Comparison of ENCODE assay signal across 28 cellular contexts in genomic region chr17:57413848-57414651, GRCh38.
A peak's percentile ranks its signal among the peaks of the same experiment; 100 is the strongest.
DNase-seq lines count a peak whose midpoint lies in the region; ATAC-seq and TF ChIP-seq lines count a peak whose summit lies in the region.
"Had no signal": no experiment of that assay in that cellular context is flagged by ENCODE, and none has a peak within 500 bp of the region (broad histone marks: within the 10 kb centered on the region; RNA-seq: fewer than 3 reads in every experiment).

No MANE protein-coding gene starts in this region.

- H3K27ac ChIP-seq in trophoblast cell (ENCODE audit: low read depth, low read length): no peak overlapping the region
- H3K27ac ChIP-seq: gastroesophageal sphincter, left ventricle myocardium inferior, parathyroid adenoma, uterus had no signal

- H3K4me2 ChIP-seq in trophoblast cell (ENCODE audit: low read length): no peak overlapping the region

- TF ChIP-seq CTCF in Calu3 (IDR thresholded peaks at IDR 0.05; ENCODE audit: unreplicated experiment): no peak

- BruUV-seq in Calu3 (replicated peaks; lab: Mats Ljungman, UMichigan): no TSS peak

- peaks cover 2% of the 10 kb centered on the region for H3K79me1 ChIP-seq in trophoblast cell (ENCODE audit: low read length)

- H2BK120ac ChIP-seq in trophoblast cell (ENCODE audit: insufficient read depth, low read length, poor library complexity): no peak overlapping the region

- H4K91ac ChIP-seq in trophoblast cell (ENCODE audit: low read depth, low read length): no peak overlapping the region

- no peak overlapping the region for H3K23ac ChIP-seq in trophoblast cell (ENCODE audit: low read length)

- no peaks in the 10 kb centered on the region for H3K9me3 Mint-ChIP-seq in Calu3 (ENCODE audit: low read depth, unreplicated experiment)
- H3K9me3 Mint-ChIP-seq: central memory CD8-positive, alpha-beta T cell had no signal

- H3K9ac ChIP-seq in trophoblast cell (ENCODE audit: low read length): no peak overlapping the region
- H3K9ac ChIP-seq: parathyroid adenoma had no signal

- no peaks in the 10 kb centered on the region for H3K9me3 ChIP-seq in trophoblast cell (ENCODE audit: insufficient read depth, low read depth, low read length)
- H3K9me3 ChIP-seq: gastroesophageal sphincter, left ventricle myocardium inferior, uterus had no signal

- H2BK12ac ChIP-seq in trophoblast cell (ENCODE audit: low read length): no peak overlapping the region

- no peaks in the 10 kb centered on the region for H3K36me3 Mint-ChIP-seq in Calu3 (ENCODE audit: insufficient read depth, unreplicated experiment)
- H3K36me3 Mint-ChIP-seq: CD14-positive monocyte had no signal

- peak overlapping the region; percentile 53 for H3K27ac Mint-ChIP-seq in Calu3 (ENCODE audit: unreplicated experiment)
- H3K27ac Mint-ChIP-seq: T-helper 17 cell had no signal

- no peaks in the 10 kb centered on the region for H3K27me3 Mint-ChIP-seq in Calu3 (ENCODE audit: unreplicated experiment)
- H3K27me3 Mint-ChIP-seq: central memory CD8-positive, alpha-beta T cell; naive thymus-derived CD8-positive, alpha-beta T cell; stimulated activated naive B cell treated with anti-CD40 and anti-IgM and Interleukin-4, amounts not matched to agents 10 μg/mL and 1 μg/mL and 100 μg/mL, for 72 hours; T-helper 17 cell had no signal

- peaks cover 2% of the 10 kb centered on the region for H3K79me2 ChIP-seq in trophoblast cell (ENCODE audit: control insufficient read depth, insufficient read depth, low read length, poor library complexity)

- H2AK5ac ChIP-seq in trophoblast cell (ENCODE audit: low read length): no peak overlapping the region

- DNase-seq in Calu3: peak; percentile 63
- DNase-seq in LoVo (ENCODE audit: low spot score): peak; percentile 89
- DNase-seq in left lobe of liver (ENCODE audit: low spot score): no peak
- DNase-seq in trophoblast cell: no peak
- DNase-seq in iPS-NIHi7 (ENCODE audit: extremely low spot score): no peak
- DNase-seq in ACHN: no peak
- no peak for DNase-seq in COR-L47 (lab: John Stamatoyannopoulos, UW)
- DNase-seq: activated gamma-delta T cell; activated T-cell treated with anti-CD3 and anti-CD28 coated beads, Interleukin-2, amount 50 U/mL, for 1 hour; DMS153; dorsolateral prefrontal cortex; H7; hippocampal formation; left ventricle myocardium inferior; naive thymus-derived CD8-positive, alpha-beta T cell; NCI-H446; OCI-M1; stimulated activated CD4-positive, alpha-beta T cell treated with anti-CD3 and anti-CD28 coated beads, Interleukin-15, amount 100 ng/mL, for 24 hours; stimulated activated naive B cell treated with anti-CD40 and anti-IgM and Interleukin-4, amounts not matched to agents 10 μg/mL and 1 μg/mL and 100 μg/mL, for 72 hours; T-helper 17 cell; uterus had no signal

- no peak overlapping the region for H3K4me3 ChIP-seq in trophoblast cell (ENCODE audit: low read depth, low read length)
- H3K4me3 ChIP-seq: dorsolateral prefrontal cortex, gastroesophageal sphincter, left ventricle myocardium inferior, uterus had no signal

- in situ Hi-C loops in ACHN (cut with HindIII; ENCODE audit: low pct_ligation_motif_present, low pct_unique_long_range_greater_than_20kb, low sequenced_read_pairs): no loop called here

- intact Hi-C loops in Calu3 (cut with micrococcal nuclease; ENCODE audit: unreplicated experiment): no loop called here

- H2BK5ac ChIP-seq in trophoblast cell (ENCODE audit: low read depth, low read length, poor library complexity): no peak overlapping the region

- peaks cover 30% of the 10 kb centered on the region for H3K4me1 Mint-ChIP-seq in Calu3 (ENCODE audit: low read depth, unreplicated experiment)
- H3K4me1 Mint-ChIP-seq: CD14-positive monocyte had no signal

- CTCF ChIA-PET in Calu3 (lab: Charles Lee): interaction anchor here (0.7 to 0.8 kb wide), 2 partner anchors 27 to 1395 kb away, joined by 3 to 4 read pairs; no protein-coding TSS in a partner anchor

- H4K8ac ChIP-seq in trophoblast cell (ENCODE audit: low read depth, low read length): no peak overlapping the region

- no peaks in the 10 kb centered on the region for H3K27me3 ChIP-seq in trophoblast cell (ENCODE audit: insufficient read depth, low read length)
- H3K27me3 ChIP-seq: dorsolateral prefrontal cortex, gastroesophageal sphincter, uterus had no signal

- no CpG with 5 or more reads among the region's 9 CpGs for WGBS in trophoblast cell (ENCODE audit: extremely low coverage, insufficient coverage, insufficient read length)

- no peak overlapping the region for H2AFZ ChIP-seq in trophoblast cell (ENCODE audit: insufficient read depth, low read length, poor library complexity)
- H2AFZ ChIP-seq: parathyroid adenoma had no signal

- H3K14ac ChIP-seq in trophoblast cell (ENCODE audit: low read length): no peak overlapping the region

- ATAC-seq in left lobe of liver (peak; percentile 24), HG03520 (IDR thresholded peaks at IDR 0.05; ENCODE audit: unreplicated experiment) (no peak)
- ATAC-seq: gastroesophageal sphincter; naive thymus-derived CD8-positive, alpha-beta T cell; sciatic nerve; SK-N-SH treated with all-trans-retinoic acid at 6 μM for 48 hours; stimulated activated naive B cell treated with anti-CD40 and anti-IgM and Interleukin-4, amounts not matched to agents 10 μg/mL and 1 μg/mL and 100 μg/mL, for 72 hours; T-helper 17 cell had no signal

- H3K36me3 ChIP-seq in trophoblast cell (ENCODE audit: control insufficient read depth in 1 of 2, insufficient read depth in 2 of 2, low read length in 2 of 2): peaks cover 0 to 3% of the 10 kb centered on the region in 2 experiments
- H3K36me3 ChIP-seq: gastroesophageal sphincter, left ventricle myocardium inferior, uterus had no signal

- H3K4me1 ChIP-seq in trophoblast cell (ENCODE audit: control insufficient read depth in 1 of 2, insufficient read depth in 2 of 2, low read length in 2 of 2): peaks cover 0 to 3% of the 10 kb centered on the region in 2 experiments
- H3K4me1 ChIP-seq: gastroesophageal sphincter, uterus had no signal

- no peak overlapping the region for H4K12ac ChIP-seq in trophoblast cell (ENCODE audit: low read depth, low read length)

- H3K4me3 Mint-ChIP-seq in Calu3 (ENCODE audit: low read depth, unreplicated experiment): peak overlapping the region; percentile 20
- H3K4me3 Mint-ChIP-seq: CD14-positive monocyte; central memory CD8-positive, alpha-beta T cell; naive thymus-derived CD8-positive, alpha-beta T cell; stimulated activated naive B cell treated with anti-CD40 and anti-IgM and Interleukin-4, amounts not matched to agents 10 μg/mL and 1 μg/mL and 100 μg/mL, for 72 hours; T-helper 17 cell had no signal

- H3K18ac ChIP-seq in trophoblast cell (ENCODE audit: low read length): peak overlapping the region; percentile 81

- H3K4ac ChIP-seq in trophoblast cell (ENCODE audit: low read depth, low read length): no peak overlapping the region

Comparison
In these comparisons a context has a peak if more than half of its experiments do, and no peak if none do; other contexts are left out.
1. DNase-seq: peak in Calu3 (single experiment) and LoVo (single experiment); none in left lobe of liver (single experiment), trophoblast cell (0 of 2), iPS-NIHi7 (single experiment), ACHN (single experiment) and COR-L47 (single experiment).